ENCODE assay signal across 8 cellular contexts in genomic region chr13:27251166-27252088, GRCh38. TPM values are rescaled to one million over a fixed set of nuclear protein-coding genes. Genes with fewer than 3 reads are reported as not detected.
DNase-seq lines count a peak whose midpoint lies in the region; ATAC-seq and TF ChIP-seq lines count a peak whose summit lies in the region.

RPL21 (plus strand) TSS chr13:27251558; CDS start chr13:27253777, 2,219 bp downstream.

- H3K9me3 ChIP-seq in endocrine pancreas (ENCODE audit: control insufficient read depth, low read length) (no peaks in the 10 kb centered on the region), mesenchymal stem cell (ENCODE audit: control insufficient read depth, low read length) (no peaks in the 10 kb centered on the region)

- peak within 1 kb of the TSS; percentile 40 for H4K91ac ChIP-seq in mesenchymal stem cell (ENCODE audit: low read length)

- H3K4me3 ChIP-seq in endocrine pancreas (ENCODE audit: control insufficient read depth, insufficient read depth, low read length) (peak within 1 kb of the TSS; percentile 99), mesenchymal stem cell (ENCODE audit: insufficient read depth in 1 of 2, low read depth in 1 of 2, low read length in 2 of 2) (peak within 1 kb of the TSS; percentile 80 to 93)

- H3K4me1 ChIP-seq in endocrine pancreas (ENCODE audit: control insufficient read depth, insufficient read depth, low read length) (peaks cover 26% of the 10 kb centered on the region), mesenchymal stem cell (ENCODE audit: control insufficient read depth, insufficient read depth, low read depth, low read length) (peaks cover 5% of the 10 kb centered on the region)

- H2AK5ac ChIP-seq in mesenchymal stem cell (ENCODE audit: low read length, severe bottlenecking): peak within 1 kb of the TSS; percentile 92

- H3K4me2 ChIP-seq in mesenchymal stem cell (ENCODE audit: low read length, poor library complexity, severe bottlenecking): peak within 1 kb of the TSS; percentile 57

- H3K36me3 Mint-ChIP-seq in activated CD8-positive, alpha-beta memory T cell treated with anti-CD3 and anti-CD28 coated beads, Interleukin-2, amount 10 ng/mL, durations not matched to agents 7 days and 5 days: peaks cover 43% of the 10 kb centered on the region

- H3K23ac ChIP-seq in mesenchymal stem cell (ENCODE audit: low read length in 2 of 2): peak within 1 kb of the TSS; percentile 20 to 23

- peaks cover 42% of the 10 kb centered on the region for H3K4me1 Mint-ChIP-seq in activated CD8-positive, alpha-beta memory T cell treated with anti-CD3 and anti-CD28 coated beads, Interleukin-2, amount 10 ng/mL, durations not matched to agents 7 days and 5 days

- H3K27me3 ChIP-seq in endocrine pancreas (ENCODE audit: control insufficient read depth, insufficient read depth, low read length): no peaks in the 10 kb centered on the region
- H3K27me3 ChIP-seq in mesenchymal stem cell (ENCODE audit: control insufficient read depth in 1 of 2, insufficient read depth in 1 of 2, low read length in 2 of 2): no peaks in the 10 kb centered on the region

- H3K4me3 Mint-ChIP-seq in activated CD8-positive, alpha-beta memory T cell treated with anti-CD3 and anti-CD28 coated beads, Interleukin-2, amount 10 ng/mL, durations not matched to agents 7 days and 5 days: peak within 1 kb of the TSS; percentile 96

- no peak within 1 kb of the TSS for H2BK12ac ChIP-seq in mesenchymal stem cell (ENCODE audit: low read length in 2 of 2)

- H3K9ac ChIP-seq in endocrine pancreas (ENCODE audit: control insufficient read depth, insufficient read depth, low read length): peak within 1 kb of the TSS; percentile 100
- H3K9ac ChIP-seq in mesenchymal stem cell (ENCODE audit: low read length): peak within 1 kb of the TSS; percentile 100

- CTCF ChIA-PET in activated CD8-positive, alpha-beta memory T cell treated with anti-CD3 and anti-CD28 coated beads, Interleukin-2, amount 10 ng/mL, durations not matched to agents 7 days and 5 days (lab: Charles Lee): interaction anchor here (0.8 kb wide), 1 partner anchor 266 kb away, joined by 4 read pairs; no protein-coding TSS in a partner anchor

- H3K36me3 ChIP-seq in endocrine pancreas (ENCODE audit: control insufficient read depth, insufficient read depth, low read length) (peaks cover 6% of the 10 kb centered on the region), mesenchymal stem cell (ENCODE audit: control insufficient read depth in 1 of 2, insufficient read depth in 2 of 2, low read depth in 1 of 2, low read length in 2 of 2) (peaks cover 8 to 30% of the 10 kb centered on the region in 2 experiments)

- peak within 1 kb of the TSS; percentile 90 for H2BK5ac ChIP-seq in mesenchymal stem cell (ENCODE audit: low read depth, low read length, poor library complexity, severe bottlenecking)

- TF ChIP-seq CTCF in GM20000 (IDR thresholded peaks at IDR 0.05; ENCODE audit: extremely low read depth, missing control alignments): no peak

- peak within 1 kb of the TSS; percentile 43 for H2AFZ ChIP-seq in mesenchymal stem cell (ENCODE audit: low read depth, low read length)

- H3K27me3 Mint-ChIP-seq in activated CD8-positive, alpha-beta memory T cell treated with anti-CD3 and anti-CD28 coated beads, Interleukin-2, amount 10 ng/mL, durations not matched to agents 7 days and 5 days: no peaks in the 10 kb centered on the region

- under 1% methylated on average over 69 of the region's 69 CpGs for WGBS in mesenchymal stem cell

- DNase-seq in COLO668 (lab: John Stamatoyannopoulos, UW; ENCODE audit: unreplicated experiment): peak; percentile 100
- peak; percentile 85 for DNase-seq in GM20000 (ENCODE audit: low spot score)
- DNase-seq in HT-29 (ENCODE audit: low spot score): peak; percentile 100
- DNase-seq in NOMO-1 treated with dmso at 0.1 percent for 144 hours (lab: John Stamatoyannopoulos, UW; ENCODE audit: unreplicated experiment): peak; percentile 97
- peak; percentile 93 for DNase-seq in activated CD8-positive, alpha-beta memory T cell treated with anti-CD3 and anti-CD28 coated beads, Interleukin-2, amount 10 ng/mL, durations not matched to agents 7 days and 5 days
- peak; percentile 98 for DNase-seq in mesenchymal stem cell
- peak; percentile 82 for DNase-seq in stimulated activated CD8-positive, alpha-beta memory T cell treated with anti-CD3 and anti-CD28 coated beads, Interleukin-12 subunit alpha, Interleukin-12 subunit beta, amount 100 ng/mL, for 4 hours (ENCODE audit: low read depth)

- H3K9me3 Mint-ChIP-seq in activated CD8-positive, alpha-beta memory T cell treated with anti-CD3 and anti-CD28 coated beads, Interleukin-2, amount 10 ng/mL, durations not matched to agents 7 days and 5 days (ENCODE audit: low read depth): no peaks in the 10 kb centered on the region

- peak within 1 kb of the TSS; percentile 61 to 96 for H3K4ac ChIP-seq in mesenchymal stem cell (ENCODE audit: low read depth in 1 of 2, low read length in 2 of 2)

- H3K79me1 ChIP-seq in mesenchymal stem cell (replicated peaks; ENCODE audit: low read length, poor library complexity, severe bottlenecking): peaks cover 4% of the 10 kb centered on the region

- peak within 1 kb of the TSS; percentile 95 for H3K27ac ChIP-seq in mesenchymal stem cell (ENCODE audit: low read length, poor library complexity, severe bottlenecking)

- peak within 1 kb of the TSS; percentile 63 for H4K8ac ChIP-seq in mesenchymal stem cell (ENCODE audit: low read length)

- H3K27ac Mint-ChIP-seq in activated CD8-positive, alpha-beta memory T cell treated with anti-CD3 and anti-CD28 coated beads, Interleukin-2, amount 10 ng/mL, durations not matched to agents 7 days and 5 days: peak within 1 kb of the TSS; percentile 92

- peak within 1 kb of the TSS in 1 of 2 experiments; percentile 97 for H3K14ac ChIP-seq in mesenchymal stem cell (ENCODE audit: low read length in 2 of 2)

- no peak within 1 kb of the TSS for H2BK15ac ChIP-seq in mesenchymal stem cell (ENCODE audit: low read depth, poor library complexity, severe bottlenecking)

- ATAC-seq in activated CD8-positive, alpha-beta memory T cell treated with anti-CD3 and anti-CD28 coated beads, Interleukin-2, amount 10 ng/mL, durations not matched to agents 7 days and 5 days: peak; percentile 92

- peak within 1 kb of the TSS; percentile 35 to 92 for H3K18ac ChIP-seq in mesenchymal stem cell (ENCODE audit: low read depth in 1 of 2, low read length in 2 of 2)

- H2BK120ac ChIP-seq in mesenchymal stem cell (ENCODE audit: low read depth, low read length): no peak within 1 kb of the TSS

RNA-seq across cellular contexts. Expression of gene RPL21, which starts in this region (rescaled TPM):
- total RNA-seq in HT-29 (2014; rRNA removed; shearing (Covaris generic)): 1,125 and 1,306 TPM in 2 replicates
- 100 to 1,000 TPM; 806 to 916 TPM for total RNA-seq in activated CD8-positive, alpha-beta memory T cell treated with anti-CD3 and anti-CD28 coated beads, Interleukin-2, amount 10 ng/mL, durations not matched to agents 7 days and 5 days
- 2,504 TPM for polyA plus RNA-seq in mesenchymal stem cell (2013, experiment 1 of 2)
- 2,492 TPM for polyA plus RNA-seq in mesenchymal stem cell (2013, experiment 2 of 2)

Comparison
In these comparisons a context has a peak if more than half of its experiments do, and no peak if none do; other contexts are left out.
1. Peak in every context shown above with its lines: DNase-seq, ATAC-seq, H3K4me3 ChIP-seq and H3K27ac ChIP-seq.